9 cellular contexts compared by ENCODE assay signal in genomic region chr1:26999440-26999987, GRCh38. TPM values are rescaled to one million over a fixed set of nuclear protein-coding genes. Genes with fewer than 3 reads are reported as not detected.
DNase-seq lines count a peak whose midpoint lies in the region; ATAC-seq and TF ChIP-seq lines count a peak whose summit lies in the region.
"Had no signal": no experiment of that assay in that cellular context is flagged by ENCODE, and none has a peak within 500 bp of the region (broad histone marks: within the 10 kb centered on the region; RNA-seq: fewer than 3 reads in every experiment).

No MANE protein-coding gene starts in this region.

- ATAC-seq in GM21737 (IDR thresholded peaks at IDR 0.05; ENCODE audit: unreplicated experiment) = no peak

- peak; percentile 99 for DNase-seq in HS-27A (ENCODE audit: low read depth)
- no peak for DNase-seq in colonic mucosa
- DNase-seq in kidney tubule cell (ENCODE audit: low spot score) = peak; percentile 98
- DNase-seq in tibial artery = peak; percentile 84 to 96
- no peak for DNase-seq in effector CD4-positive, alpha-beta T cell
- DNase-seq in NCI-H510A (lab: John Stamatoyannopoulos, UW) = no peak
- no peak for DNase-seq in stimulated activated CD4-positive, alpha-beta T cell treated with anti-CD3 and anti-CD28 coated beads, Interleukin-4, amount 100 ng/mL, for 4 hours
- DNase-seq: T-helper 2 cell had no signal

- intact Hi-C loops in colonic mucosa (cut with DNase I) (loop anchor here (5.0 kb wide), 1 partner anchor 38 kb away; no protein-coding TSS in a partner anchor), tibial artery (cut with DNase I; ENCODE audit: low total_unique reads) (loop anchor here (1.0 to 5.0 kb wide), 2 partner anchors 12 to 33 kb away; no protein-coding TSS in a partner anchor)

- no peak overlapping the region for H3K9ac ChIP-seq in colonic mucosa (ENCODE audit: low read depth in 2 of 2, low read length in 2 of 2)

- H3K36me3 ChIP-seq in colonic mucosa (no peaks in the 10 kb centered on the region), tibial artery (peaks cover 7 to 19% (median 9%) of the 10 kb centered on the region in 3 donors)

- no peaks in the 10 kb centered on the region for H3K4me1 ChIP-seq in colonic mucosa
- peaks cover 0 to 96% (median 77%) of the 10 kb centered on the region in 4 donors for H3K4me1 ChIP-seq in tibial artery

- H3K9me3 ChIP-seq in colonic mucosa (no peaks in the 10 kb centered on the region), tibial artery (no peaks in the 10 kb centered on the region)

- no peak for TF ChIP-seq CTCF in colonic mucosa (IDR thresholded peaks at IDR 0.05)
- peak in 1 of 2 experiments; percentile 11 for TF ChIP-seq CTCF in tibial artery (IDR thresholded peaks at IDR 0.05)

- H3K27ac ChIP-seq in colonic mucosa = peak overlapping the region; percentile 15
- H3K27ac ChIP-seq in tibial artery = peak overlapping the region; percentile 89 to 90

- H3K27me3 ChIP-seq in colonic mucosa = peaks cover 21% of the 10 kb centered on the region
- H3K27me3 ChIP-seq in tibial artery = no peaks in the 10 kb centered on the region

- H3K4me3 ChIP-seq in colonic mucosa = no peak overlapping the region
- H3K4me3 ChIP-seq in tibial artery = no peak overlapping the region

RNA-seq across cellular contexts. Expression of gene TRNP1, which starts 6.0 kb away (rescaled TPM):
- 1 to 10 TPM; 2.5 to 2.7 TPM for total RNA-seq in colonic mucosa

RNA-seq across cellular contexts. Expression of gene TENT5B, which starts 13.1 kb away (rescaled TPM):
- total RNA-seq in colonic mucosa = 1 to 10 TPM; 1.0 to 3.8 TPM

RNA-seq across cellular contexts. Expression of gene KDF1, which starts 39.2 kb away (rescaled TPM):
- 10 to 100 TPM; 23.2 to 27.3 TPM for total RNA-seq in colonic mucosa

Comparison
In these comparisons a context has a peak if more than half of its experiments do, and no peak if none do; other contexts are left out.
1. DNase-seq: peak in HS-27A (single experiment), kidney tubule cell (single experiment) and tibial artery (2 of 2); none in colonic mucosa (single experiment), effector CD4-positive, alpha-beta T cell (single experiment), NCI-H510A (single experiment) and stimulated activated CD4-positive, alpha-beta T cell treated with anti-CD3 and anti-CD28 coated beads, Interleukin-4, amount 100 ng/mL, for 4 hours (0 of 2).